In genomic region chr3:41426485-41426884, GRCh38 we compare ENCODE assay signal across 1 cellular context.
TF ChIP-seq lines count a peak whose summit lies in the region.

No MANE protein-coding gene starts in this region.

TF ChIP-seq in HepG2, 621 proteins besides CTCF, POLR2A, EP300 and RAD21 (continued from another document):
- TF ChIP-seq ZBTB33 (CRISPR knock-in tag; IDR thresholded peaks at IDR 0.05) (no peak), XRCC5 (optimal IDR thresholded peaks at IDR 0.05; ENCODE audit: low read length) (no peak), KIAA2018 (CRISPR knock-in tag; IDR thresholded peaks at IDR 0.05; ENCODE audit: borderline replicate concordance) (no peak), ZNF605 (CRISPR knock-in tag; IDR thresholded peaks at IDR 0.05) (no peak), BCL6 (CRISPR knock-in tag; IDR thresholded peaks at IDR 0.05) (no peak), ZNF891 (CRISPR knock-in tag; IDR thresholded peaks at IDR 0.05) (no peak), NFIB (CRISPR knock-in tag; IDR thresholded peaks at IDR 0.05; ENCODE audit: borderline replicate concordance) (no peak), MXD3 (CRISPR knock-in tag; IDR thresholded peaks at IDR 0.05) (no peak), NKX3-1 (CRISPR knock-in tag; IDR thresholded peaks at IDR 0.05) (no peak), SOX5 (CRISPR knock-in tag; IDR thresholded peaks at IDR 0.05; ENCODE audit: borderline replicate concordance) (peak; percentile 63; the same call in 1 of the 2 replicates), ZNF44 (CRISPR knock-in tag; IDR thresholded peaks at IDR 0.05) (no peak), SOX13 (IDR thresholded peaks at IDR 0.05) (no peak), SOX13 (CRISPR knock-in tag; conservative IDR thresholded peaks at IDR 0.05 in 1 of 2, IDR thresholded peaks at IDR 0.05 in 1 of 2) (peak in 1 of 2 experiments; percentile 70; a peak in 2 of 4 replicates), AHDC1 (CRISPR knock-in tag; IDR thresholded peaks at IDR 0.05; ENCODE audit: borderline replicate concordance) (peak; percentile 47; the same call in 1 of the 2 replicates), SOX6 (IDR thresholded peaks at IDR 0.05) (no peak), SOX6 (CRISPR knock-in tag; IDR thresholded peaks at IDR 0.05) (peak; percentile 82), FOXA3 (CRISPR knock-in tag; IDR thresholded peaks at IDR 0.05) (0 out of 2 replicates have a peak, but pooled peaks have one; percentile 15), HHEX (CRISPR knock-in tag; IDR thresholded peaks at IDR 0.05) (peak; percentile 54; the same call in 1 of the 2 replicates), ZZZ3 (CRISPR knock-in tag; IDR thresholded peaks at IDR 0.05; ENCODE audit: borderline replicate concordance) (no peak), ONECUT2 (CRISPR knock-in tag; IDR thresholded peaks at IDR 0.05) (peak; percentile 82), KAT2B (IDR thresholded peaks at IDR 0.05; ENCODE audit: borderline replicate concordance, low read depth, low read length) (peak; percentile 86; the same call in 1 of the 2 replicates), RFXAP (CRISPR knock-in tag; IDR thresholded peaks at IDR 0.05; ENCODE audit: borderline replicate concordance) (no peak), PAXIP1 (CRISPR knock-in tag; conservative IDR thresholded peaks at IDR 0.05) (peak; percentile 52; the same call in 1 of the 2 replicates), ZNF207 (IDR thresholded peaks at IDR 0.05; ENCODE audit: borderline replicate concordance) (no peak), HMG20A (CRISPR knock-in tag; IDR thresholded peaks at IDR 0.05; ENCODE audit: borderline replicate concordance) (0 out of 2 replicates have a peak, but pooled peaks have one; percentile 9)
